9 cellular contexts compared by ENCODE assay signal in genomic region chr6:25137497-25137896, GRCh38.
DNase-seq lines count a peak whose midpoint lies in the region; ATAC-seq and TF ChIP-seq lines count a peak whose summit lies in the region.
"Had no signal": no experiment of that assay in that cellular context is flagged by ENCODE, and none has a peak within 500 bp of the region (broad histone marks: within the 10 kb centered on the region; RNA-seq: fewer than 3 reads in every experiment).

No MANE protein-coding gene starts in this region.

- H3K9me3 ChIP-seq in RWPE2 (ENCODE audit: severe bottlenecking) (peaks cover 10% of the 10 kb centered on the region), Caco-2 (peaks cover 22% of the 10 kb centered on the region)

- H3K27me3 ChIP-seq in RWPE2 (ENCODE audit: insufficient read depth, poor library complexity, severe bottlenecking), result no peaks in the 10 kb centered on the region
- no peaks in the 10 kb centered on the region for H3K27me3 ChIP-seq in Caco-2 (replicated peaks; ENCODE audit: control insufficient read depth, insufficient read depth, low read length)

- no peak overlapping the region for H3K27ac Mint-ChIP-seq in Caco-2 (ENCODE audit: unreplicated experiment)

- H3K4me1 Mint-ChIP-seq in Caco-2 (ENCODE audit: low read depth, unreplicated experiment), result no peaks in the 10 kb centered on the region

- peak overlapping the region; percentile 80 for H3K27ac ChIP-seq in RWPE2 (ENCODE audit: poor library complexity, severe bottlenecking)

- peaks cover 11% of the 10 kb centered on the region for H3K9me3 Mint-ChIP-seq in Caco-2 (ENCODE audit: unreplicated experiment)

- no peak for TF ChIP-seq CTCF in RWPE2 (IDR thresholded peaks at IDR 0.05; ENCODE audit: poor library complexity, severe bottlenecking)
- TF ChIP-seq CTCF in epithelial cell of esophagus (IDR thresholded peaks at IDR 0.05; ENCODE audit: insufficient read depth, low read depth, low read length, missing control alignments), result no peak
- TF ChIP-seq CTCF in Caco-2 (IDR thresholded peaks at IDR 0.05; ENCODE audit: insufficient read depth in 1 of 2, low read depth in 1 of 2, low read length in 1 of 2, severe bottlenecking in 1 of 2, unreplicated experiment in 1 of 2), result no peak

- ATAC-seq in GM18498 (IDR thresholded peaks at IDR 0.05; ENCODE audit: unreplicated experiment) (peak; percentile 24), RWPE2 (ENCODE audit: low read depth) (no peak), sciatic nerve (peak; percentile 45), HG03439 (IDR thresholded peaks at IDR 0.05; ENCODE audit: unreplicated experiment) (no peak), HG03565 (IDR thresholded peaks at IDR 0.05; ENCODE audit: unreplicated experiment) (no peak)

- POLR2A ChIA-PET in Caco-2 (lab: Charles Lee), result no interaction called here
- POLR2A ChIA-PET in HEK293T (lab: Yijun Ruan, JAX), result no interaction called here

- intact Hi-C loops in sciatic nerve (cut with DNase I), result no loop called here
- intact Hi-C loops in Caco-2 (cut with micrococcal nuclease; ENCODE audit: unreplicated experiment), result no loop called here

- H3K36me3 Mint-ChIP-seq in Caco-2 (ENCODE audit: insufficient read depth, unreplicated experiment), result no peaks in the 10 kb centered on the region

- H3K36me3 ChIP-seq in RWPE2 (ENCODE audit: low read depth), result no peaks in the 10 kb centered on the region
- no peaks in the 10 kb centered on the region for H3K36me3 ChIP-seq in Caco-2 (ENCODE audit: control insufficient read depth, insufficient read depth, low read length)

- H3K4me3 ChIP-seq in RWPE2 (ENCODE audit: severe bottlenecking) (no peak overlapping the region), epithelial cell of esophagus (ENCODE audit: low read length) (no peak overlapping the region), Caco-2 (ENCODE audit: low read depth, low read length) (no peak overlapping the region)

- H3K27me3 Mint-ChIP-seq in Caco-2 (ENCODE audit: insufficient read depth, unreplicated experiment), result peaks cover 2% of the 10 kb centered on the region

- peaks cover 6% of the 10 kb centered on the region for H3K4me1 ChIP-seq in RWPE2 (ENCODE audit: insufficient read depth, poor library complexity, severe bottlenecking)
- H3K4me1 ChIP-seq in Caco-2, result no peaks in the 10 kb centered on the region

- no TSS peak for BruUV-seq in Caco-2 (replicated peaks; lab: Mats Ljungman, UMichigan)

- CTCF ChIA-PET in Caco-2 (lab: Charles Lee) (no interaction called here), HEK293T (lab: Yijun Ruan, JAX) (interaction anchor here (0.6 kb wide), 1 partner anchor 28 kb away, joined by 3 read pairs; no protein-coding TSS in a partner anchor)

- no peak overlapping the region for H3K4me3 Mint-ChIP-seq in Caco-2 (ENCODE audit: unreplicated experiment)

- DNase-seq in RWPE2 (ENCODE audit: low spot score) (no peak), epithelial cell of esophagus (ENCODE audit: low read depth) (peak; percentile 4), sciatic nerve (ENCODE audit: low spot score) (no peak), Caco-2 (no peak), HEK293T (ENCODE audit: extremely low spot score) (no peak)
- DNase-seq: NCI-H1930 had no signal

TF ChIP-seq in HEK293T, 16 proteins besides CTCF, POLR2A, EP300 and RAD21:
- TF ChIP-seq ARNT (IDR thresholded peaks at IDR 0.05) (no peak), ELF4 (IDR thresholded peaks at IDR 0.05) (no peak)

Comparison
In these comparisons a context has a peak if more than half of its experiments do, and no peak if none do; other contexts are left out.
1. ATAC-seq: peak in GM18498 (single experiment) and sciatic nerve (single experiment); none in RWPE2 (single experiment), HG03439 (single experiment) and HG03565 (single experiment).